15 cellular contexts compared by ENCODE assay signal in the genomic region with DNA sequence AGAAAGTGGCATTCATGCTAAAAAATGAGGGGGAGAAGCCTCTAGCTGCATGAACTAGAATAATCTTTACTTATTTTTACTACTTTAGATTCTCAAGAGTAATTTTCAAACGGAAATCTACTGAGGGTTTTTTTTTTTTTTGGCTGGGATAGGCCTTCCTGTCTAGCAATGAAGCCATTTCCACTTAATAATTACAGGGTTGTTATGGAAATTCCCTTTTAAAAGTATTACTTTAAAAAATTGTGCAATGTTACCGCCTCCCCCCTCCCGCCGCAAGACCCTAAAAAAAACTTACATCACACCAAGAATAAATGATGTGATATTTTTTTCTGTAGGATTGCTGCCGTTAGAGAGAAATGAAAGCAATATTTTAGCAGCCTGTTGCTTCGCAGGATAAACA. TPM values are rescaled to one million over a fixed set of nuclear protein-coding genes. Genes with fewer than 3 reads are reported as not detected.
A peak's percentile ranks its signal among the peaks of the same experiment; 100 is the strongest.
DNase-seq lines count a peak whose midpoint lies in the region; ATAC-seq and TF ChIP-seq lines count a peak whose summit lies in the region.
"Had no signal": no experiment of that assay in that cellular context is flagged by ENCODE, and none has a peak within 500 bp of the region (broad histone marks: within the 10 kb centered on the region; RNA-seq: fewer than 3 reads in every experiment).

No MANE protein-coding gene starts in this region.

- POLR2A ChIA-PET in SK-N-SH (lab: Yijun Ruan, JAX): no interaction called here

- 0 out of 2 replicates have a peak, but pooled peaks cover 2% of the 10 kb centered on the region for H3K9me2 ChIP-seq in SK-N-SH

- H2AFZ ChIP-seq in SK-N-SH (ENCODE audit: low read depth): peak overlapping the region; percentile 82; the same call in 1 of the 2 replicates

- intact Hi-C loops in stomach (cut with DNase I; ENCODE audit: low total_unique reads): no loop called here

- no peak for TF ChIP-seq RAD21 in SK-N-SH (IDR thresholded peaks at IDR 0.05; ENCODE audit: low read length)

- H3K79me2 ChIP-seq in SK-N-SH (ENCODE audit: insufficient read depth): no peaks in the 10 kb centered on the region

- 82% methylated on average over 6 of the region's 6 CpGs for WGBS in SK-N-SH (ENCODE audit: low lambda C conversion rate)
- WGBS in stomach, 5 donors: 53 to 71% (median 68%) methylated on average over 6 of the region's 6 CpGs

- H3K27ac ChIP-seq in SK-N-SH (ENCODE audit: low read depth in 2 of 2, low read length in 1 of 2) (peak overlapping the region in 1 of 2 experiments; percentile 44; a peak in 2 of 4 replicates), SK-N-MC (peak overlapping the region; percentile 86), stomach (peak overlapping the region in 4 of 5 donors; percentile 48 to 80 (median 68))
- H3K27ac ChIP-seq: neutrophil, WERI-Rb-1 had no signal

- no peak for TF ChIP-seq POLR2A in stomach (IDR thresholded peaks at IDR 0.05)

- H3K4me3 ChIP-seq in SK-N-SH (ENCODE audit: low read depth in 2 of 2, low read length in 1 of 2) (no peak overlapping the region), SK-N-MC (peak overlapping the region; percentile 51), fibroblast of villous mesenchyme (ENCODE audit: low read depth, low read length) (no peak overlapping the region), stomach (no peak overlapping the region)

- no peak overlapping the region for H3K4me2 ChIP-seq in SK-N-SH

- H3K27me3 ChIP-seq in SK-N-SH (ENCODE audit: insufficient read depth) (no peaks in the 10 kb centered on the region), stomach (no peaks in the 10 kb centered on the region)
- H3K27me3 ChIP-seq: neutrophil had no signal

- peaks cover 6% of the 10 kb centered on the region for H3F3A ChIP-seq in SK-N-SH (replicated peaks; ENCODE audit: insufficient read depth)

- TF ChIP-seq CTCF in SK-N-SH (IDR thresholded peaks at IDR 0.05): no peak
- no peak for TF ChIP-seq CTCF in fibroblast of villous mesenchyme (IDR thresholded peaks at IDR 0.05; ENCODE audit: insufficient read depth, low read depth, low read length)
- no peak for TF ChIP-seq CTCF in stomach (IDR thresholded peaks at IDR 0.05)

- H3K9ac ChIP-seq in SK-N-SH (no peak overlapping the region), SK-N-MC (ENCODE audit: insufficient read length) (peak overlapping the region; percentile 41)

- no peak for TF ChIP-seq EP300 in SK-N-SH (IDR thresholded peaks at IDR 0.05; ENCODE audit: borderline replicate concordance in 1 of 2, low read depth in 1 of 2, low read length in 1 of 2)
- no peak for TF ChIP-seq EP300 in stomach (IDR thresholded peaks at IDR 0.05)

- ATAC-seq in SK-N-SH treated with all-trans-retinoic acid at 6 μM for 48 hours (no peak), GM21447 (IDR thresholded peaks at IDR 0.05; ENCODE audit: unreplicated experiment) (no peak), GM18519 (IDR thresholded peaks at IDR 0.05; ENCODE audit: low FRiP score, unreplicated experiment) (no peak)

- no peaks in the 10 kb centered on the region for H4K20me1 ChIP-seq in SK-N-SH (ENCODE audit: insufficient read depth)

- CTCF ChIA-PET in SK-N-SH (lab: Yijun Ruan, JAX): interaction anchor here (0.7 to 1.8 kb wide), 3 partner anchors 9 to 195 kb away, joined by 3 to 8 read pairs (median 4); no protein-coding TSS in a partner anchor

- DNase-seq in SK-N-SH (no peak), SK-N-MC (ENCODE audit: low read depth, low spot score) (peak; percentile 76), fibroblast of villous mesenchyme (ENCODE audit: low read depth) (peak; percentile 42), stomach (no peak)
- DNase-seq in stimulated activated CD4-positive, alpha-beta T cell treated with anti-CD3 and anti-CD28 coated beads, Interleukin-12 subunit alpha, Interleukin-12 subunit beta, amount 100 ng/mL, for 4 hours: no peak
- DNase-seq: activated naive CD4-positive, alpha-beta T cell treated with anti-CD3 and anti-CD28 coated beads for 36 hours; endodermal cell; immature natural killer cell; NCI-H1694 treated with DMSO at 0.1 percent for 48 hours; stimulated activated CD4-positive, alpha-beta T cell treated with anti-CD3 and anti-CD28 coated beads, Interleukin-4, amount 100 ng/mL, for 24 hours; WERI-Rb-1 had no signal

- H3K9me3 ChIP-seq in SK-N-SH (no peaks in the 10 kb centered on the region), SK-N-MC (ENCODE audit: low read depth, low read length) (no peaks in the 10 kb centered on the region), stomach (no peaks in the 10 kb centered on the region)
- H3K9me3 ChIP-seq: neutrophil had no signal

- H3K36me3 ChIP-seq in SK-N-SH (replicated peaks in 1 of 2; ENCODE audit: control insufficient read depth in 1 of 2, insufficient read depth in 2 of 2, low read length in 1 of 2) (no peaks in the 10 kb centered on the region), SK-N-MC (ENCODE audit: insufficient read depth, low read length) (no peaks in the 10 kb centered on the region), stomach (no peaks in the 10 kb centered on the region)
- H3K36me3 ChIP-seq: neutrophil, WERI-Rb-1 had no signal

- peaks cover 0 to 16% of the 10 kb centered on the region in 2 experiments; a peak in 1 of 4 replicates for H3K4me1 ChIP-seq in SK-N-SH (ENCODE audit: control insufficient read depth in 1 of 2, insufficient read depth in 2 of 2, low read depth in 1 of 2, low read length in 1 of 2)
- peaks cover 9 to 49% (median 25%) of the 10 kb centered on the region in 4 donors for H3K4me1 ChIP-seq in stomach

TF ChIP-seq in SK-N-SH, 30 proteins besides CTCF, POLR2A, EP300 and RAD21 (continues in another document):
- TF ChIP-seq POLR2AphosphoS5 (IDR thresholded peaks at IDR 0.05; ENCODE audit: low read depth, low read length) (no peak), TCF12 (IDR thresholded peaks at IDR 0.05) (no peak), GATA2 (CRISPR knock-in tag; IDR thresholded peaks at IDR 0.05) (no peak), FOXM1 (IDR thresholded peaks at IDR 0.05; ENCODE audit: low read depth) (no peak), JUND (IDR thresholded peaks at IDR 0.05) (no peak), SMC3 (IDR thresholded peaks at IDR 0.05; ENCODE audit: low read depth, low read length) (no peak), GABPA (IDR thresholded peaks at IDR 0.05; ENCODE audit: low read depth) (no peak), YY1 (IDR thresholded peaks at IDR 0.05; ENCODE audit: low read depth) (no peak), CHD2 (IDR thresholded peaks at IDR 0.05; ENCODE audit: low read length, partially characterized antibody) (no peak), ELF1 (IDR thresholded peaks at IDR 0.05) (no peak)
- TF ChIP-seq, protein P1, sequence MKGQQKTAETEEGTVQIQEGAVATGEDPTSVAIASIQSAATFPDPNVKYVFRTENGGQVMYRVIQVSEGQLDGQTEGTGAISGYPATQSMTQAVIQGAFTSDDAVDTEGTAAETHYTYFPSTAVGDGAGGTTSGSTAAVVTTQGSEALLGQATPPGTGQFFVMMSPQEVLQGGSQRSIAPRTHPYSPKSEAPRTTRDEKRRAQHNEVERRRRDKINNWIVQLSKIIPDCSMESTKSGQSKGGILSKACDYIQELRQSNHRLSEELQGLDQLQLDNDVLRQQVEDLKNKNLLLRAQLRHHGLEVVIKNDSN (IDR thresholded peaks at IDR 0.05; ENCODE audit: borderline replicate concordance, low read depth): no peak
- TF ChIP-seq, protein P2, sequence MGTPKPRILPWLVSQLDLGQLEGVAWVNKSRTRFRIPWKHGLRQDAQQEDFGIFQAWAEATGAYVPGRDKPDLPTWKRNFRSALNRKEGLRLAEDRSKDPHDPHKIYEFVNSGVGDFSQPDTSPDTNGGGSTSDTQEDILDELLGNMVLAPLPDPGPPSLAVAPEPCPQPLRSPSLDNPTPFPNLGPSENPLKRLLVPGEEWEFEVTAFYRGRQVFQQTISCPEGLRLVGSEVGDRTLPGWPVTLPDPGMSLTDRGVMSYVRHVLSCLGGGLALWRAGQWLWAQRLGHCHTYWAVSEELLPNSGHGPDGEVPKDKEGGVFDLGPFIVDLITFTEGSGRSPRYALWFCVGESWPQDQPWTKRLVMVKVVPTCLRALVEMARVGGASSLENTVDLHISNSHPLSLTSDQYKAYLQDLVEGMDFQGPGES (IDR thresholded peaks at IDR 0.05; ENCODE audit: low read depth, low read length): no peak

TF ChIP-seq in SK-N-SH treated with all-trans-retinoic acid at 6 μM for 48 hours, 23 proteins besides CTCF, POLR2A, EP300 and RAD21 (continues in another document):
- TF ChIP-seq, protein P3, sequence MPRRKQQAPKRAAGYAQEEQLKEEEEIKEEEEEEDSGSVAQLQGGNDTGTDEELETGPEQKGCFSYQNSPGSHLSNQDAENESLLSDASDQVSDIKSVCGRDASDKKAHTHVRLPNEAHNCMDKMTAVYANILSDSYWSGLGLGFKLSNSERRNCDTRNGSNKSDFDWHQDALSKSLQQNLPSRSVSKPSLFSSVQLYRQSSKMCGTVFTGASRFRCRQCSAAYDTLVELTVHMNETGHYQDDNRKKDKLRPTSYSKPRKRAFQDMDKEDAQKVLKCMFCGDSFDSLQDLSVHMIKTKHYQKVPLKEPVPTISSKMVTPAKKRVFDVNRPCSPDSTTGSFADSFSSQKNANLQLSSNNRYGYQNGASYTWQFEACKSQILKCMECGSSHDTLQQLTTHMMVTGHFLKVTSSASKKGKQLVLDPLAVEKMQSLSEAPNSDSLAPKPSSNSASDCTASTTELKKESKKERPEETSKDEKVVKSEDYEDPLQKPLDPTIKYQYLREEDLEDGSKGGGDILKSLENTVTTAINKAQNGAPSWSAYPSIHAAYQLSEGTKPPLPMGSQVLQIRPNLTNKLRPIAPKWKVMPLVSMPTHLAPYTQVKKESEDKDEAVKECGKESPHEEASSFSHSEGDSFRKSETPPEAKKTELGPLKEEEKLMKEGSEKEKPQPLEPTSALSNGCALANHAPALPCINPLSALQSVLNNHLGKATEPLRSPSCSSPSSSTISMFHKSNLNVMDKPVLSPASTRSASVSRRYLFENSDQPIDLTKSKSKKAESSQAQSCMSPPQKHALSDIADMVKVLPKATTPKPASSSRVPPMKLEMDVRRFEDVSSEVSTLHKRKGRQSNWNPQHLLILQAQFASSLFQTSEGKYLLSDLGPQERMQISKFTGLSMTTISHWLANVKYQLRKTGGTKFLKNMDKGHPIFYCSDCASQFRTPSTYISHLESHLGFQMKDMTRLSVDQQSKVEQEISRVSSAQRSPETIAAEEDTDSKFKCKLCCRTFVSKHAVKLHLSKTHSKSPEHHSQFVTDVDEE (CRISPR knock-in tag; IDR thresholded peaks at IDR 0.05): no peak
- TF ChIP-seq ISL1 (CRISPR knock-in tag; IDR thresholded peaks at IDR 0.05) (no peak), BACH2 (CRISPR knock-in tag; IDR thresholded peaks at IDR 0.05; ENCODE audit: borderline replicate concordance) (no peak), CSDC2 (CRISPR knock-in tag; IDR thresholded peaks at IDR 0.05) (no peak), GLIS3 (CRISPR knock-in tag; IDR thresholded peaks at IDR 0.05) (no peak), ZNF565 (CRISPR knock-in tag; conservative IDR thresholded peaks at IDR 0.05; ENCODE audit: low read depth) (no peak), ZFP30 (CRISPR knock-in tag; IDR thresholded peaks at IDR 0.05) (no peak), RARB (CRISPR knock-in tag; IDR thresholded peaks at IDR 0.05) (no peak)

RNA-seq across cellular contexts. Expression of a gene that starts 32.5 kb away (rescaled TPM):
- polyA plus RNA-seq in SK-N-SH (2012; rRNA removed) (5.5 and 6.5 TPM in 2 replicates), stomach (10 to 100 TPM; 25.4 to 46.5 (median 37.3) TPM)
- polyA plus RNA-seq in SK-N-SH (2012; cell fraction: cytosol; rRNA removed): 8.7 and 12.4 TPM in 2 replicates
- polyA plus RNA-seq in SK-N-SH (2012; cell fraction: nucleus; rRNA removed): 3.1 and 3.3 TPM in 2 replicates
- total RNA-seq in fibroblast of villous mesenchyme (17.7 and 24.6 TPM in 2 replicates), stomach (10 to 100 TPM in 4 of 5 donors, 1 to 10 TPM in 1; 1.2 to 55.4 (median 17.4) TPM)

Comparison
In these comparisons a context has a peak if more than half of its experiments do, and no peak if none do; other contexts are left out.
1. DNase-seq: peak in SK-N-MC (single experiment) and fibroblast of villous mesenchyme (single experiment); none in SK-N-SH (single experiment), stomach (single experiment) and stimulated activated CD4-positive, alpha-beta T cell treated with anti-CD3 and anti-CD28 coated beads, Interleukin-12 subunit alpha, Interleukin-12 subunit beta, amount 100 ng/mL, for 4 hours (single experiment).